In genomic region chr15:34403899-34404298, GRCh38 we compare ENCODE assay signal across 7 cellular contexts. TPM values are rescaled to one million over a fixed set of nuclear protein-coding genes. Genes with fewer than 3 reads are reported as not detected.
DNase-seq lines count a peak whose midpoint lies in the region; ATAC-seq and TF ChIP-seq lines count a peak whose summit lies in the region.
"Not testable (repeated sequence)": the region's sequence is repeated elsewhere in the genome, so short reads cannot be mapped to it uniquely, and the experiment has no call there.

No MANE protein-coding gene starts in this region.

- peak; percentile 38 for ATAC-seq in CD8-positive, alpha-beta T cell
- ATAC-seq in GM18907 (IDR thresholded peaks at IDR 0.05; ENCODE audit: unreplicated experiment) = peak; percentile 61
- ATAC-seq in GM21390 (IDR thresholded peaks at IDR 0.05; ENCODE audit: unreplicated experiment) = peak; percentile 43
- peak; percentile 44 for ATAC-seq in HG02678 (IDR thresholded peaks at IDR 0.05; ENCODE audit: unreplicated experiment)
- ATAC-seq in HG03442 (IDR thresholded peaks at IDR 0.05; ENCODE audit: unreplicated experiment) = peak; percentile 68
- peak; percentile 83 for ATAC-seq in activated CD8-positive, alpha-beta T cell treated with anti-CD3 and anti-CD28 coated beads, Interleukin-2, amount 10 ng/mL, durations not matched to agents 7 days and 5 days
- ATAC-seq in central memory CD8-positive, alpha-beta T cell (replicated peaks; ENCODE audit: extremely low read depth, poor library complexity, severe bottlenecking) = peak; percentile 61

- POLR2A ChIA-PET in CD8-positive, alpha-beta T cell (lab: Charles Lee); activated CD8-positive, alpha-beta T cell treated with anti-CD3 and anti-CD28 coated beads, Interleukin-2, amount 10 ng/mL, durations not matched to agents 7 days and 5 days (lab: Charles Lee): not testable (repeated sequence)

- not testable (repeated sequence) for H3K9me3 Mint-ChIP-seq in CD8-positive, alpha-beta T cell; activated CD8-positive, alpha-beta T cell treated with anti-CD3 and anti-CD28 coated beads, Interleukin-2, amount 10 ng/mL, durations not matched to agents 7 days and 5 days (ENCODE audit: insufficient read depth); central memory CD8-positive, alpha-beta T cell

- CTCF ChIA-PET in CD8-positive, alpha-beta T cell (lab: Charles Lee); activated CD8-positive, alpha-beta T cell treated with anti-CD3 and anti-CD28 coated beads, Interleukin-2, amount 10 ng/mL, durations not matched to agents 7 days and 5 days (lab: Charles Lee): not testable (repeated sequence)

- TF ChIP-seq CTCF in CD8-positive, alpha-beta T cell (IDR thresholded peaks at IDR 0.05) = not testable (repeated sequence)

- intact Hi-C loops in CD8-positive, alpha-beta T cell (cut with DNase I, micrococcal nuclease) = not testable (repeated sequence)

- H3K4me1 ChIP-seq in CD8-positive, alpha-beta T cell (ENCODE audit: insufficient read depth, low read length) = not testable (repeated sequence)

- not testable (repeated sequence) for H3K4me3 ChIP-seq in CD8-positive, alpha-beta T cell (ENCODE audit: low read depth, low read length)

- not testable (repeated sequence) for H3K4me3 Mint-ChIP-seq in CD8-positive, alpha-beta T cell; activated CD8-positive, alpha-beta T cell treated with anti-CD3 and anti-CD28 coated beads, Interleukin-2, amount 10 ng/mL, durations not matched to agents 7 days and 5 days; central memory CD8-positive, alpha-beta T cell

- not testable (repeated sequence) for H3K36me3 ChIP-seq in CD8-positive, alpha-beta T cell (ENCODE audit: insufficient read depth, low read length)

- H3K9me3 ChIP-seq in CD8-positive, alpha-beta T cell (ENCODE audit: low read length) = not testable (repeated sequence)

- H3K4me1 Mint-ChIP-seq in CD8-positive, alpha-beta T cell (ENCODE audit: low read depth); activated CD8-positive, alpha-beta T cell treated with anti-CD3 and anti-CD28 coated beads, Interleukin-2, amount 10 ng/mL, durations not matched to agents 7 days and 5 days (ENCODE audit: low read depth); central memory CD8-positive, alpha-beta T cell: not testable (repeated sequence)

- H3K27ac ChIP-seq in CD8-positive, alpha-beta T cell (ENCODE audit: low read depth, low read length) = not testable (repeated sequence)

- DNase-seq in CD8-positive, alpha-beta T cell; activated CD8-positive, alpha-beta T cell treated with anti-CD3 and anti-CD28 coated beads, Interleukin-2, amount 10 ng/mL, durations not matched to agents 7 days and 5 days; central memory CD8-positive, alpha-beta T cell (ENCODE audit: low spot score in 2 of 2): not testable (repeated sequence)

- H3K27ac Mint-ChIP-seq in CD8-positive, alpha-beta T cell; activated CD8-positive, alpha-beta T cell treated with anti-CD3 and anti-CD28 coated beads, Interleukin-2, amount 10 ng/mL, durations not matched to agents 7 days and 5 days; central memory CD8-positive, alpha-beta T cell (ENCODE audit: low read depth): not testable (repeated sequence)

- not testable (repeated sequence) for H3K36me3 Mint-ChIP-seq in CD8-positive, alpha-beta T cell; activated CD8-positive, alpha-beta T cell treated with anti-CD3 and anti-CD28 coated beads, Interleukin-2, amount 10 ng/mL, durations not matched to agents 7 days and 5 days (ENCODE audit: low read depth); central memory CD8-positive, alpha-beta T cell (ENCODE audit: insufficient read depth)

- H3K27me3 Mint-ChIP-seq in CD8-positive, alpha-beta T cell (ENCODE audit: low read depth); activated CD8-positive, alpha-beta T cell treated with anti-CD3 and anti-CD28 coated beads, Interleukin-2, amount 10 ng/mL, durations not matched to agents 7 days and 5 days (ENCODE audit: low read depth); central memory CD8-positive, alpha-beta T cell: not testable (repeated sequence)

- H3K27me3 ChIP-seq in CD8-positive, alpha-beta T cell (ENCODE audit: insufficient read depth, low read length) = not testable (repeated sequence)

RNA-seq across cellular contexts. Expression of gene GOLGA8A, which starts 33.7 kb away (rescaled TPM):
- total RNA-seq in CD8-positive, alpha-beta T cell = 100 to 1,000 TPM; 199 to 214 TPM
- 100 to 1,000 TPM; 207 to 215 TPM for total RNA-seq in activated CD8-positive, alpha-beta T cell treated with anti-CD3 and anti-CD28 coated beads, Interleukin-2, amount 10 ng/mL, durations not matched to agents 7 days and 5 days

RNA-seq across cellular contexts. Expression of gene LPCAT4, which starts 36.9 kb away (rescaled TPM):
- total RNA-seq in CD8-positive, alpha-beta T cell = 10 to 100 TPM; 30.9 to 36.3 TPM
- total RNA-seq in activated CD8-positive, alpha-beta T cell treated with anti-CD3 and anti-CD28 coated beads, Interleukin-2, amount 10 ng/mL, durations not matched to agents 7 days and 5 days = 100 to 1,000 TPM; 106 to 115 TPM
